ENCODE assay signal across 29 cellular contexts in the genomic region with DNA sequence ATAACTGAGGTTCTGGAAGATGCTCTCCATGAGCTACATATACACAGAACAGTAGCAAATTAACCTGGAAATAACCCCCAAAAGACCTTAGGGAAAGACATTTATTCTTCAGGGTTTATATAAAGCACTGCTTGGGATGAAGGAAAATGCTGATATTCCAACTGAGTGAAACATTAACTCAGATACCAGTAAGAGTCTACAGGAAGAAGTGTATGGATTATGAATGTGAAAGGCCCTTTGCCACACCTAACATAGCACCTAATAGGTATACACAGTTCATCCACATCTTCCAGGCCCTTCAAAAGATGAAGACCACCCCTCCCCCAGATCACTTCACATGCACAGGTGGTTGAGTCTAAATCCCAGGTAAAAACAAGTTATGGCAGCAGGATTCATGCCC. TPM values are rescaled to one million over a fixed set of nuclear protein-coding genes. Genes with fewer than 3 reads are reported as not detected.
"Had no signal": no experiment of that assay in that cellular context is flagged by ENCODE, and none has a peak within 500 bp of the region (broad histone marks: within the 10 kb centered on the region; RNA-seq: fewer than 3 reads in every experiment).

No MANE protein-coding gene starts in this region.

- ATAC-seq: activated CD8-positive, alpha-beta T cell treated with anti-CD3 and anti-CD28 coated beads for 36 hours; activated T-cell treated with anti-CD3 and anti-CD28 coated beads, Interleukin-2, amount 50 U/mL, for 72 hours had no signal

- H3K36me3 ChIP-seq: ascending aorta, MG63, SJCRH30 had no signal

- DNase-seq: activated CD4-positive, alpha-beta T cell treated with anti-CD3 and anti-CD28 coated beads, Interleukin-2, amount 10 ng/mL, durations not matched to agents 24 days and 14 days; activated CD4-positive, alpha-beta T cell treated with anti-CD3 and anti-CD28 coated beads, Interleukin-2, amount 50 U/mL, for 4 hours; activated CD8-positive, alpha-beta T cell treated with anti-CD3 and anti-CD28 coated beads for 36 hours; activated gamma-delta T cell; activated naive CD4-positive, alpha-beta T cell treated with Interleukin-2 at 50 U/mL for 16 hours; activated naive CD8-positive, alpha-beta T cell treated with anti-CD3 and anti-CD28 coated beads, Interleukin-2, amount 10 ng/mL, durations not matched to agents 7 days and 5 days; activated T-cell treated with anti-CD3 and anti-CD28 coated beads, Interleukin-2, amount 50 U/mL, for 1 hour; activated T-cell treated with anti-CD3 and anti-CD28 coated beads, Interleukin-2, amount 50 U/mL, for 72 hours; amygdala; Kasumi-1; KG1; MG63; NCI-H1048; NCI-H146; NCI-H187; NCI-H2029 treated with DMSO at 0.1 percent for 48 hours; NCI-H2107; NCI-H2171; NCI-H510A; NCI-H526; NCI-H748 treated with DMSO at 0.1 percent for 48 hours; NK-92 treated with Interleukin-12 subunit alpha and Interleukin-12 subunit beta, amount 100 ng/mL, for 24 hours; SHP77; SJCRH30; T1000 had no signal

- H3K27me3 ChIP-seq: ascending aorta, MG63, SJCRH30 had no signal

- H3K4me1 ChIP-seq: ascending aorta, SJCRH30 had no signal

- H3K4me3 ChIP-seq: ascending aorta, MG63, SJCRH30, SK-N-MC had no signal

- H3K9me3 ChIP-seq: ascending aorta, MG63, SJCRH30 had no signal

- H3K27ac ChIP-seq: ascending aorta, SJCRH30, SK-N-MC had no signal

RNA-seq across cellular contexts. Expression of gene MYO5B, which starts 50.4 kb away (rescaled TPM):
- total RNA-seq: activated CD8-positive, alpha-beta memory T cell treated with anti-CD3 and anti-CD28 coated beads for 36 hours; activated naive CD8-positive, alpha-beta T cell treated with anti-CD3 and anti-CD28 coated beads, Interleukin-2, amount 10 ng/mL, durations not matched to agents 7 days and 5 days; activated T-helper 2 cell treated with anti-CD3 and anti-CD28 coated beads, Interferon-gamma antibody, Interleukin-2, Interleukin-4, amounts not matched to agents 10 μg/mL and 5 μg/mL and 100 μg/mL, durations not matched to agents 14 hours and 24 hours and 36 hours had no signal
